In genomic region chr2:62404948-62405347, GRCh38 we compare ENCODE assay signal across 33 cellular contexts.
"Had no signal": no experiment of that assay in that cellular context is flagged by ENCODE, and none has a peak within 500 bp of the region (broad histone marks: within the 10 kb centered on the region; RNA-seq: fewer than 3 reads in every experiment).

No MANE protein-coding gene starts in this region.

- H3K9me3 ChIP-seq: ascending aorta, left lung, lower lobe of right lung, suprapubic skin, tibial artery had no signal

- H3K4me1 ChIP-seq: ascending aorta, left lung, lower lobe of right lung had no signal

- H3K4me3 Mint-ChIP-seq: activated CD4-positive, alpha-beta memory T cell treated with anti-CD3 and anti-CD28 coated beads, Interleukin-2, amount 10 ng/mL, durations not matched to agents 7 days and 5 days; activated CD4-positive, alpha-beta T cell treated with anti-CD3 and anti-CD28 coated beads, Interleukin-2, amount 10 ng/mL, durations not matched to agents 7 days and 5 days; activated naive CD4-positive, alpha-beta T cell treated with anti-CD3 and anti-CD28 coated beads, Interleukin-2, amount 10 ng/mL, durations not matched to agents 7 days and 5 days; activated naive CD8-positive, alpha-beta T cell treated with anti-CD3 and anti-CD28 coated beads, Interleukin-2, amount 10 ng/mL, durations not matched to agents 7 days and 5 days; activated T-cell treated with anti-CD3 and anti-CD28 coated beads, Interleukin-2, amount 50 U/mL, for 24 hours; brain; naive thymus-derived CD8-positive, alpha-beta T cell; neural crest cell; stimulated activated naive B cell treated with anti-CD40 and anti-IgM and Interleukin-4, amounts not matched to agents 10 μg/mL and 1 μg/mL and 100 μg/mL, for 72 hours; WTC11 had no signal

- H3K27me3 Mint-ChIP-seq: activated CD4-positive, alpha-beta memory T cell treated with anti-CD3 and anti-CD28 coated beads, Interleukin-2, amount 10 ng/mL, durations not matched to agents 7 days and 5 days; activated CD4-positive, alpha-beta T cell treated with anti-CD3 and anti-CD28 coated beads, Interleukin-2, amount 10 ng/mL, durations not matched to agents 7 days and 5 days; activated naive CD8-positive, alpha-beta T cell treated with anti-CD3 and anti-CD28 coated beads, Interleukin-2, amount 10 ng/mL, durations not matched to agents 7 days and 5 days; activated T-cell treated with anti-CD3 and anti-CD28 coated beads, Interleukin-2, amount 50 U/mL, for 24 hours; brain; naive thymus-derived CD8-positive, alpha-beta T cell; stimulated activated naive B cell treated with anti-CD40 and anti-IgM and Interleukin-4, amounts not matched to agents 10 μg/mL and 1 μg/mL and 100 μg/mL, for 72 hours had no signal

- H3K4me1 Mint-ChIP-seq: activated CD4-positive, alpha-beta memory T cell treated with anti-CD3 and anti-CD28 coated beads, Interleukin-2, amount 10 ng/mL, durations not matched to agents 7 days and 5 days; activated CD4-positive, alpha-beta T cell treated with anti-CD3 and anti-CD28 coated beads, Interleukin-2, amount 10 ng/mL, durations not matched to agents 7 days and 5 days; activated naive CD4-positive, alpha-beta T cell treated with anti-CD3 and anti-CD28 coated beads, Interleukin-2, amount 10 ng/mL, durations not matched to agents 7 days and 5 days; brain had no signal

- H3K36me3 Mint-ChIP-seq: activated naive CD4-positive, alpha-beta T cell treated with anti-CD3 and anti-CD28 coated beads, Interleukin-2, amount 10 ng/mL, durations not matched to agents 7 days and 5 days; activated naive CD8-positive, alpha-beta T cell treated with anti-CD3 and anti-CD28 coated beads, Interleukin-2, amount 10 ng/mL, durations not matched to agents 7 days and 5 days; brain; stimulated activated naive B cell treated with anti-CD40 and anti-IgM and Interleukin-4, amounts not matched to agents 10 μg/mL and 1 μg/mL and 100 μg/mL, for 72 hours had no signal

- H3K27me3 ChIP-seq: ascending aorta, cardiac muscle cell, dorsolateral prefrontal cortex, left lung, suprapubic skin, tibial artery had no signal

- H3K27ac Mint-ChIP-seq: activated CD4-positive, alpha-beta memory T cell treated with anti-CD3 and anti-CD28 coated beads, Interleukin-2, amount 10 ng/mL, durations not matched to agents 7 days and 5 days; activated CD4-positive, alpha-beta T cell treated with anti-CD3 and anti-CD28 coated beads, Interleukin-2, amount 10 ng/mL, durations not matched to agents 7 days and 5 days; activated naive CD4-positive, alpha-beta T cell treated with anti-CD3 and anti-CD28 coated beads, Interleukin-2, amount 10 ng/mL, durations not matched to agents 7 days and 5 days; activated naive CD8-positive, alpha-beta T cell treated with anti-CD3 and anti-CD28 coated beads, Interleukin-2, amount 10 ng/mL, durations not matched to agents 7 days and 5 days; activated T-cell treated with anti-CD3 and anti-CD28 coated beads, Interleukin-2, amount 50 U/mL, for 24 hours; brain; stimulated activated naive B cell treated with anti-CD40 and anti-IgM and Interleukin-4, amounts not matched to agents 10 μg/mL and 1 μg/mL and 100 μg/mL, for 72 hours; WTC11 had no signal

- ATAC-seq: left lung; naive thymus-derived CD8-positive, alpha-beta T cell; right cardiac atrium; stimulated activated naive B cell treated with anti-CD40 and anti-IgM and Interleukin-4, amounts not matched to agents 10 μg/mL and 1 μg/mL and 100 μg/mL, for 72 hours; WTC11 had no signal

- H3K27ac ChIP-seq: ascending aorta, cardiac muscle cell, coronary artery, dorsolateral prefrontal cortex, left lung, lower lobe of right lung, suprapubic skin, tibial artery had no signal

- H3K36me3 ChIP-seq: ascending aorta, cardiac muscle cell, left lung, lower lobe of right lung, suprapubic skin, tibial artery had no signal

- H3K9me3 Mint-ChIP-seq: activated CD4-positive, alpha-beta memory T cell treated with anti-CD3 and anti-CD28 coated beads, Interleukin-2, amount 10 ng/mL, durations not matched to agents 7 days and 5 days; activated CD4-positive, alpha-beta T cell treated with anti-CD3 and anti-CD28 coated beads, Interleukin-2, amount 10 ng/mL, durations not matched to agents 7 days and 5 days; activated naive CD4-positive, alpha-beta T cell treated with anti-CD3 and anti-CD28 coated beads, Interleukin-2, amount 10 ng/mL, durations not matched to agents 7 days and 5 days; activated T-cell treated with anti-CD3 and anti-CD28 coated beads, Interleukin-2, amount 50 U/mL, for 24 hours; neural crest cell had no signal

- DNase-seq: activated CD4-positive, alpha-beta memory T cell treated with anti-CD3 and anti-CD28 coated beads, Interleukin-2, amount 10 ng/mL, durations not matched to agents 7 days and 5 days; activated CD4-positive, alpha-beta T cell treated with anti-CD3 and anti-CD28 coated beads for 1 hour; activated CD4-positive, alpha-beta T cell treated with anti-CD3 and anti-CD28 coated beads, Interleukin-2, amount 10 ng/mL, durations not matched to agents 7 days and 5 days; activated CD8-positive, alpha-beta memory T cell treated with anti-CD3 and anti-CD28 coated beads, Interleukin-2, amount 50 U/mL, for 48 hours; activated gamma-delta T cell; activated naive CD4-positive, alpha-beta T cell treated with anti-CD3 and anti-CD28 coated beads, Interleukin-2, amount 10 ng/mL, durations not matched to agents 7 days and 5 days; activated naive CD8-positive, alpha-beta T cell treated with anti-CD3 and anti-CD28 coated beads, Interleukin-2, amount 10 ng/mL, durations not matched to agents 7 days and 5 days; activated T-cell treated with anti-CD3 and anti-CD28 coated beads, Interleukin-2, amount 50 U/mL, for 24 hours; cerebellar nuclear complex; dorsolateral prefrontal cortex; effector memory CD4-positive, alpha-beta T cell; erythroblast; foreskin fibroblast; head of caudate nucleus; kidney glomerular epithelial cell; left lung; lower lobe of right lung; mesenchymal stem cell; naive thymus-derived CD8-positive, alpha-beta T cell; posterior cingulate gyrus; right cardiac atrium; stimulated activated CD4-positive, alpha-beta T cell treated with anti-CD3 and anti-CD28 coated beads, Interleukin-15, amount 100 ng/mL, for 24 hours; stimulated activated CD4-positive, alpha-beta T cell treated with anti-CD3 and anti-CD28 coated beads, Interleukin-2, amount 100 ng/mL, for 24 hours; stimulated activated naive B cell treated with anti-CD40 and anti-IgM and Interleukin-4, amounts not matched to agents 10 μg/mL and 1 μg/mL and 100 μg/mL, for 72 hours; T-helper 2 cell; tibial artery had no signal

- H3K4me3 ChIP-seq: ascending aorta, cardiac muscle cell, coronary artery, dorsolateral prefrontal cortex, left lung, lower lobe of right lung, suprapubic skin, tibial artery had no signal
